Comparison of ENCODE assay signal across 1 cellular context in genomic region chr3:119498188-119498987, GRCh38.
TF ChIP-seq lines count a peak whose summit lies in the region.

A gene with protein sequence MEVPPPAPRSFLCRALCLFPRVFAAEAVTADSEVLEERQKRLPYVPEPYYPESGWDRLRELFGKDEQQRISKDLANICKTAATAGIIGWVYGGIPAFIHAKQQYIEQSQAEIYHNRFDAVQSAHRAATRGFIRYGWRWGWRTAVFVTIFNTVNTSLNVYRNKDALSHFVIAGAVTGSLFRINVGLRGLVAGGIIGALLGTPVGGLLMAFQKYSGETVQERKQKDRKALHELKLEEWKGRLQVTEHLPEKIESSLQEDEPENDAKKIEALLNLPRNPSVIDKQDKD (plus strand): TSS chr3:119498547. CDS start chr3:119498734, 187 bp downstream.

TF ChIP-seq in HepG2, 621 proteins besides CTCF, POLR2A, EP300 and RAD21 (continued from another document):
- no peak for TF ChIP-seq ZNF281 (CRISPR knock-in tag; IDR thresholded peaks at IDR 0.05; ENCODE audit: borderline replicate concordance)
- TF ChIP-seq MTA1 (CRISPR knock-in tag; IDR thresholded peaks at IDR 0.05; ENCODE audit: borderline replicate concordance): no peak; the same call in 1 of the 2 replicates
- TF ChIP-seq NCOA5 (CRISPR knock-in tag; IDR thresholded peaks at IDR 0.05): no peak
- TF ChIP-seq FOXK1 (CRISPR knock-in tag; IDR thresholded peaks at IDR 0.05; ENCODE audit: borderline replicate concordance, low read depth): peak; percentile 78; the same call in 1 of the 2 replicates
- TF ChIP-seq, protein P1, sequence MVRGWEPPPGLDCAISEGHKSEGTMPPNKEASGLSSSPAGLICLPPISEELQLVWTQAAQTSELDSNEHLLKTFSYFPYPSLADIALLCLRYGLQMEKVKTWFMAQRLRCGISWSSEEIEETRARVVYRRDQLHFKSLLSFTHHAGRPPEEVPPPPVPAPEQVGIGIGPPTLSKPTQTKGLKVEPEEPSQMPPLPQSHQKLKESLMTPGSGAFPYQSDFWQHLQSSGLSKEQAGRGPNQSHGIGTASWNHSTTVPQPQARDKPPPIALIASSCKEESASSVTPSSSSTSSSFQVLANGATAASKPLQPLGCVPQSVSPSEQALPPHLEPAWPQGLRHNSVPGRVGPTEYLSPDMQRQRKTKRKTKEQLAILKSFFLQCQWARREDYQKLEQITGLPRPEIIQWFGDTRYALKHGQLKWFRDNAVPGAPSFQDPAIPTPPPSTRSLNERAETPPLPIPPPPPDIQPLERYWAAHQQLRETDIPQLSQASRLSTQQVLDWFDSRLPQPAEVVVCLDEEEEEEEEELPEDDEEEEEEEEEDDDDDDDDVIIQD (CRISPR knock-in tag; IDR thresholded peaks at IDR 0.05; ENCODE audit: low read depth): peak; percentile 61; the same call in 1 of the 2 replicates
- no peak for TF ChIP-seq REXO4 (CRISPR knock-in tag; IDR thresholded peaks at IDR 0.05; ENCODE audit: borderline replicate concordance)
- no peak; the same call in 1 of the 2 replicates for TF ChIP-seq FOXP4 (CRISPR knock-in tag; IDR thresholded peaks at IDR 0.05)
- no peak for TF ChIP-seq SOX13 (IDR thresholded peaks at IDR 0.05)
- TF ChIP-seq SOX13 (CRISPR knock-in tag; conservative IDR thresholded peaks at IDR 0.05 in 1 of 2, IDR thresholded peaks at IDR 0.05 in 1 of 2): peak in 1 of 2 experiments; percentile 33; a peak in 1 of 4 replicates
- TF ChIP-seq KDM1A (CRISPR knock-in tag; IDR thresholded peaks at IDR 0.05): no peak
- no peak for TF ChIP-seq RAD51 (IDR thresholded peaks at IDR 0.05; ENCODE audit: borderline replicate concordance)
- no peak; the same call in 1 of the 2 replicates for TF ChIP-seq ZZZ3 (CRISPR knock-in tag; IDR thresholded peaks at IDR 0.05; ENCODE audit: borderline replicate concordance)
- no peak for TF ChIP-seq ZNF644 (CRISPR knock-in tag; IDR thresholded peaks at IDR 0.05; ENCODE audit: low read depth)
- 0 out of 2 replicates have a peak, but pooled peaks have one; percentile 17 for TF ChIP-seq ZNF101 (CRISPR knock-in tag; IDR thresholded peaks at IDR 0.05; ENCODE audit: borderline replicate concordance, low read depth)
- peak; percentile 77; the same call in 1 of the 2 replicates for TF ChIP-seq ZNF83 (CRISPR knock-in tag; IDR thresholded peaks at IDR 0.05; ENCODE audit: borderline replicate concordance)
- TF ChIP-seq FOXO1 (CRISPR knock-in tag; IDR thresholded peaks at IDR 0.05): no peak; the same call in 1 of the 2 replicates
- TF ChIP-seq ATF2 (CRISPR knock-in tag; IDR thresholded peaks at IDR 0.05): peak; percentile 77
